10 cellular contexts compared by ENCODE assay signal in genomic region chr16:5041604-5042133, GRCh38. TPM values are rescaled to one million over a fixed set of nuclear protein-coding genes. Genes with fewer than 3 reads are reported as not detected.
DNase-seq lines count a peak whose midpoint lies in the region; ATAC-seq and TF ChIP-seq lines count a peak whose summit lies in the region.
"Had no signal": no experiment of that assay in that cellular context is flagged by ENCODE, and none has a peak within 500 bp of the region (broad histone marks: within the 10 kb centered on the region; RNA-seq: fewer than 3 reads in every experiment).

No MANE protein-coding gene starts in this region.

- no peaks in the 10 kb centered on the region for H3K36me3 Mint-ChIP-seq in activated CD4-positive, alpha-beta T cell treated with anti-CD3 and anti-CD28 coated beads, Interleukin-2, amount 10 ng/mL, durations not matched to agents 7 days and 5 days (ENCODE audit: low read depth)

- intact Hi-C loops in mucosa of descending colon (cut with DNase I, micrococcal nuclease), result no loop called here

- no peaks in the 10 kb centered on the region for H3K9me3 ChIP-seq in mucosa of descending colon

- H3K4me1 Mint-ChIP-seq in activated CD4-positive, alpha-beta T cell treated with anti-CD3 and anti-CD28 coated beads, Interleukin-2, amount 10 ng/mL, durations not matched to agents 7 days and 5 days, result no peaks in the 10 kb centered on the region

- ATAC-seq in GM18519 (IDR thresholded peaks at IDR 0.05; ENCODE audit: low FRiP score, unreplicated experiment) (peak; percentile 53), HG02798 (IDR thresholded peaks at IDR 0.05; ENCODE audit: poor library complexity, unreplicated experiment) (peak; percentile 73), GM21423 (IDR thresholded peaks at IDR 0.05; ENCODE audit: unreplicated experiment) (no peak), mucosa of descending colon (no peak)

- no peak overlapping the region for H3K4me3 Mint-ChIP-seq in activated CD4-positive, alpha-beta T cell treated with anti-CD3 and anti-CD28 coated beads, Interleukin-2, amount 10 ng/mL, durations not matched to agents 7 days and 5 days

- POLR2A ChIA-PET in activated CD4-positive, alpha-beta T cell treated with anti-CD3 and anti-CD28 coated beads, Interleukin-2, amount 10 ng/mL, durations not matched to agents 7 days and 5 days (lab: Charles Lee), result no interaction called here

- no peak for TF ChIP-seq CTCF in mucosa of descending colon (IDR thresholded peaks at IDR 0.05)

- no peaks in the 10 kb centered on the region for H3K27me3 Mint-ChIP-seq in activated CD4-positive, alpha-beta T cell treated with anti-CD3 and anti-CD28 coated beads, Interleukin-2, amount 10 ng/mL, durations not matched to agents 7 days and 5 days

- CTCF ChIA-PET in activated CD4-positive, alpha-beta T cell treated with anti-CD3 and anti-CD28 coated beads, Interleukin-2, amount 10 ng/mL, durations not matched to agents 7 days and 5 days (lab: Charles Lee), result interaction anchor here (1.2 kb wide), 1 partner anchor 13 kb away, joined by 3 read pairs; no protein-coding TSS in a partner anchor

- H3K9me3 Mint-ChIP-seq in activated CD4-positive, alpha-beta T cell treated with anti-CD3 and anti-CD28 coated beads, Interleukin-2, amount 10 ng/mL, durations not matched to agents 7 days and 5 days, result no peaks in the 10 kb centered on the region
- H3K9me3 Mint-ChIP-seq: IgD-negative memory B cell had no signal

- H3K27ac Mint-ChIP-seq in activated CD4-positive, alpha-beta T cell treated with anti-CD3 and anti-CD28 coated beads, Interleukin-2, amount 10 ng/mL, durations not matched to agents 7 days and 5 days, result no peak overlapping the region
- H3K27ac Mint-ChIP-seq: IgD-negative memory B cell had no signal

- no peaks in the 10 kb centered on the region for H3K36me3 ChIP-seq in mucosa of descending colon (ENCODE audit: low read depth)

- DNase-seq in RPMI8226, result peak; percentile 95
- DNase-seq in myocyte (ENCODE audit: low read depth), result peak; percentile 47
- no peak for DNase-seq in SIG-M5 (lab: John Stamatoyannopoulos, UW)
- DNase-seq in mucosa of descending colon, result no peak
- no peak for DNase-seq in activated CD4-positive, alpha-beta T cell treated with anti-CD3 and anti-CD28 coated beads, Interleukin-2, amount 10 ng/mL, durations not matched to agents 7 days and 5 days

- no peaks in the 10 kb centered on the region for H3K4me1 ChIP-seq in mucosa of descending colon (ENCODE audit: low read depth)

- H3K4me3 ChIP-seq in mucosa of descending colon, result no peak overlapping the region

RNA-seq across cellular contexts. Expression of gene NAGPA, which starts 7.9 kb away (rescaled TPM):
- total RNA-seq in myocyte (14.4 and 38.8 TPM in 2 replicates), mucosa of descending colon (10 to 100 TPM; 21.5 to 34.7 (median 24.9) TPM)
- polyA plus RNA-seq in myocyte (2012), result 13.5 TPM
- 10 to 100 TPM; 16.8 to 18.8 TPM for total RNA-seq in activated CD4-positive, alpha-beta T cell treated with anti-CD3 and anti-CD28 coated beads, Interleukin-2, amount 10 ng/mL, durations not matched to agents 7 days and 5 days

RNA-seq across cellular contexts. Expression of gene C16orf89, which starts 24.1 kb away (rescaled TPM):
- total RNA-seq in myocyte (0.43 and 0.94 TPM in 2 replicates), mucosa of descending colon (1 to 10 TPM; 2.5 to 5.0 (median 3.3) TPM)
- 0.08 TPM for polyA plus RNA-seq in myocyte (2012)
- total RNA-seq in activated CD4-positive, alpha-beta T cell treated with anti-CD3 and anti-CD28 coated beads, Interleukin-2, amount 10 ng/mL, durations not matched to agents 7 days and 5 days, result not detected
- total RNA-seq: mononuclear cell had no signal
- polyA plus RNA-seq: IgD-negative memory B cell had no signal

RNA-seq across cellular contexts. Expression of gene ALG1, which starts 30.0 kb away (rescaled TPM):
- total RNA-seq in myocyte, result 16.9 and 20.6 TPM in 2 replicates
- 24.8 TPM for polyA plus RNA-seq in myocyte (2012)
- 10 to 100 TPM; 17.7 to 32.2 (median 29.0) TPM for total RNA-seq in mucosa of descending colon
- total RNA-seq in activated CD4-positive, alpha-beta T cell treated with anti-CD3 and anti-CD28 coated beads, Interleukin-2, amount 10 ng/mL, durations not matched to agents 7 days and 5 days, result 10 to 100 TPM; 24.5 to 26.0 TPM

RNA-seq across cellular contexts. Expression of gene EEF2KMT, which starts 55.9 kb away (rescaled TPM):
- 25.1 TPM in 2 replicates for total RNA-seq in myocyte
- 12.5 TPM for polyA plus RNA-seq in myocyte (2012)
- total RNA-seq in mucosa of descending colon, result 1 to 10 TPM; 5.7 to 7.5 (median 7.0) TPM
- 1 to 10 TPM; 7.4 to 7.6 TPM for total RNA-seq in activated CD4-positive, alpha-beta T cell treated with anti-CD3 and anti-CD28 coated beads, Interleukin-2, amount 10 ng/mL, durations not matched to agents 7 days and 5 days

Comparison
In these comparisons a context has a peak if more than half of its experiments do, and no peak if none do; other contexts are left out.
1. ATAC-seq: peak in GM18519 (single experiment) and HG02798 (single experiment); none in GM21423 (single experiment) and mucosa of descending colon (single experiment).
2. DNase-seq: peak in RPMI8226 (single experiment) and myocyte (single experiment); none in SIG-M5 (single experiment), mucosa of descending colon (0 of 3) and activated CD4-positive, alpha-beta T cell treated with anti-CD3 and anti-CD28 coated beads, Interleukin-2, amount 10 ng/mL, durations not matched to agents 7 days and 5 days (single experiment).